In the genomic region with DNA sequence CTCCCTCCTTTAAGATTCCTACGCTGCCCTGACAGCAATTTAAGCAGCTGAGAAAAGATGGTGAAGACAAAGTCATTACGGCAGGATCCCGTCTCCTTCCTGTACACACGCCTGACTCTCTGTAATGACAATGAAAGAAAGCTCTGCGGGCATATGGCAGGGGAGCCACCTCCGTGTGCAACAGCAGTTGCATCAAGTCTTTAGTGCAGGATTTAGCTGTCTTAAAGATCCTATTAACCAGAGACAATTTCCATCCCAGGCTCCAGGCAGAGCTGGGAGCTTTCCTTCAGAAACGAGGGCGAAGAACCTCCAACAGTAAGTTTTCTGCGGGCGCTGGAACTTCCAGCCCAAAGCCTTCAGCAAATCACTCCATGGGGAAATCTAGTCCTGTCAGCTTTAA, we compare ENCODE assay signal across 9 cellular contexts.
DNase-seq lines count a peak whose midpoint lies in the region; ATAC-seq, FAIRE-seq and TF ChIP-seq lines count a peak whose summit lies in the region.
"Had no signal": no experiment of that assay in that cellular context is flagged by ENCODE, and none has a peak within 500 bp of the region (broad histone marks: within the 10 kb centered on the region; RNA-seq: fewer than 3 reads in every experiment).

No MANE protein-coding gene starts in this region.

- peak overlapping the region in 24 of 59 donors; percentile 0 to 74 (median 36) for H3K27ac ChIP-seq in dorsolateral prefrontal cortex
- H3K27ac ChIP-seq in muscle layer of duodenum (ENCODE audit: low read length) = peak overlapping the region; percentile 54
- peak overlapping the region; percentile 17 for H3K27ac ChIP-seq in upper lobe of right lung

- H3K4me1 ChIP-seq in muscle layer of duodenum (ENCODE audit: control insufficient read depth in 1 of 2, insufficient read depth in 2 of 2, low read length in 2 of 2) (peaks cover 3 to 42% of the 10 kb centered on the region in 2 donors), upper lobe of right lung (peaks cover 21% of the 10 kb centered on the region)

- H3K4me3 ChIP-seq in dorsolateral prefrontal cortex (peak overlapping the region in 34 of 59 donors; percentile 1 to 47 (median 26)), muscle layer of duodenum (ENCODE audit: low read depth in 1 of 2, low read length in 2 of 2) (no peak overlapping the region), upper lobe of right lung (no peak overlapping the region)

- H3K27me3 ChIP-seq in dorsolateral prefrontal cortex (no peaks in the 10 kb centered on the region), muscle layer of duodenum (ENCODE audit: low read depth, low read length) (no peaks in the 10 kb centered on the region), upper lobe of right lung (no peaks in the 10 kb centered on the region)

- no peak for FAIRE-seq in RCC 7860 (lab: Jason Lieb, UNC)

- H3K9me3 ChIP-seq in muscle layer of duodenum (ENCODE audit: control insufficient read depth in 1 of 2, low read length in 2 of 2) (no peaks in the 10 kb centered on the region), upper lobe of right lung (no peaks in the 10 kb centered on the region)

- TF ChIP-seq CTCF in dorsolateral prefrontal cortex (IDR thresholded peaks at IDR 0.05 in 54 of 56, conservative IDR thresholded peaks at IDR 0.05 in 2 of 56; ENCODE audit: low read depth in 1 of 56, partially characterized antibody in 56 of 56) (no peak), upper lobe of right lung (IDR thresholded peaks at IDR 0.05) (no peak)

- intact Hi-C loops in dorsolateral prefrontal cortex (cut with DNase I) = no loop called here
- intact Hi-C loops in upper lobe of right lung (cut with DNase I) = no loop called here

- ATAC-seq in upper lobe of right lung = no peak

- DNase-seq in NCI-H510A treated with DMSO at 0.1 percent for 48 hours (lab: John Stamatoyannopoulos, UW) (peak; percentile 65), NCI-H510A (lab: John Stamatoyannopoulos, UW) (no peak), dorsolateral prefrontal cortex (peak in 1 of 10 donors; percentile 32), upper lobe of right lung (peak; percentile 18), RCC 7860 (ENCODE audit: low spot score) (no peak), NAMALWA (ENCODE audit: low spot score) (no peak)
- DNase-seq in stimulated activated CD4-positive, alpha-beta T cell treated with anti-CD3 and anti-CD28 coated beads, Interleukin-2, amount 100 ng/mL, for 48 hours = no peak
- DNase-seq: trophoblast cell had no signal

- H3K36me3 ChIP-seq in muscle layer of duodenum (ENCODE audit: control insufficient read depth in 1 of 2, insufficient read depth in 2 of 2, low read length in 2 of 2) (peaks cover 0 to 7% of the 10 kb centered on the region in 2 donors), upper lobe of right lung (peaks cover 17% of the 10 kb centered on the region)

Comparison
In these comparisons a context has a peak if more than half of its experiments do, and no peak if none do; other contexts are left out.
1. DNase-seq: peak in NCI-H510A treated with DMSO at 0.1 percent for 48 hours (single experiment) and upper lobe of right lung (single experiment); none in NCI-H510A (single experiment), RCC 7860 (single experiment), NAMALWA (single experiment) and stimulated activated CD4-positive, alpha-beta T cell treated with anti-CD3 and anti-CD28 coated beads, Interleukin-2, amount 100 ng/mL, for 48 hours (0 of 2).
2. H3K4me3 ChIP-seq: peak in dorsolateral prefrontal cortex (34 of 59); none in muscle layer of duodenum (0 of 2) and upper lobe of right lung (single experiment).